In genomic region chr17:67717624-67718324, GRCh38 we compare ENCODE assay signal across 1 cellular context.
TF ChIP-seq lines count a peak whose summit lies in the region.

Gene NOL11 (plus strand): TSS chr17:67717936. CDS start chr17:67717948, 12 bp downstream.

TF ChIP-seq in K562, 482 proteins besides CTCF, POLR2A, EP300 and RAD21 (continued from another document and continues in another):
- peak; percentile 70 for TF ChIP-seq KAT2B (IDR thresholded peaks at IDR 0.05; ENCODE audit: low read depth, low read length)
- TF ChIP-seq, protein P1, sequence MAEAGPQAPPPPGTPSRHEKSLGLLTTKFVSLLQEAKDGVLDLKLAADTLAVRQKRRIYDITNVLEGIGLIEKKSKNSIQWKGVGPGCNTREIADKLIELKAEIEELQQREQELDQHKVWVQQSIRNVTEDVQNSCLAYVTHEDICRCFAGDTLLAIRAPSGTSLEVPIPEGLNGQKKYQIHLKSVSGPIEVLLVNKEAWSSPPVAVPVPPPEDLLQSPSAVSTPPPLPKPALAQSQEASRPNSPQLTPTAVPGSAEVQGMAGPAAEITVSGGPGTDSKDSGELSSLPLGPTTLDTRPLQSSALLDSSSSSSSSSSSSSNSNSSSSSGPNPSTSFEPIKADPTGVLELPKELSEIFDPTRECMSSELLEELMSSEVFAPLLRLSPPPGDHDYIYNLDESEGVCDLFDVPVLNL (CRISPR knock-in tag; IDR thresholded peaks at IDR 0.05; ENCODE audit: low read depth) = 0 out of 2 replicates have a peak, but pooled peaks have one; percentile 9
- no peak for TF ChIP-seq ZNF699 (CRISPR knock-in tag; IDR thresholded peaks at IDR 0.05; ENCODE audit: insufficient replicate concordance)
- no peak for TF ChIP-seq XRCC4 (IDR thresholded peaks at IDR 0.05; ENCODE audit: extremely low read depth, insufficient read depth, insufficient read length)
- TF ChIP-seq KLF16 (IDR thresholded peaks at IDR 0.05) = no peak
- no peak for TF ChIP-seq ELF4 (CRISPR knock-in tag; IDR thresholded peaks at IDR 0.05)
- no peak; the same call in 1 of the 2 replicates for TF ChIP-seq KLF13 (tag; IDR thresholded peaks at IDR 0.05; ENCODE audit: borderline replicate concordance, low read depth)
- peak; percentile 87; the same call in 1 of the 2 replicates for TF ChIP-seq E2F5 (CRISPR knock-in tag; IDR thresholded peaks at IDR 0.05)
- TF ChIP-seq TBL1XR1 (IDR thresholded peaks at IDR 0.05; ENCODE audit: low read length in 2 of 2) = no peak; a peak in 1 of 4 replicates
- TF ChIP-seq HINFP (tag; conservative IDR thresholded peaks at IDR 0.05; ENCODE audit: low read depth) = no peak
- TF ChIP-seq SAP30 (IDR thresholded peaks at IDR 0.05; ENCODE audit: borderline replicate concordance, insufficient read depth, low read depth, low read length, poor library complexity, severe bottlenecking) = peak; percentile 77
- TF ChIP-seq, protein P2, sequence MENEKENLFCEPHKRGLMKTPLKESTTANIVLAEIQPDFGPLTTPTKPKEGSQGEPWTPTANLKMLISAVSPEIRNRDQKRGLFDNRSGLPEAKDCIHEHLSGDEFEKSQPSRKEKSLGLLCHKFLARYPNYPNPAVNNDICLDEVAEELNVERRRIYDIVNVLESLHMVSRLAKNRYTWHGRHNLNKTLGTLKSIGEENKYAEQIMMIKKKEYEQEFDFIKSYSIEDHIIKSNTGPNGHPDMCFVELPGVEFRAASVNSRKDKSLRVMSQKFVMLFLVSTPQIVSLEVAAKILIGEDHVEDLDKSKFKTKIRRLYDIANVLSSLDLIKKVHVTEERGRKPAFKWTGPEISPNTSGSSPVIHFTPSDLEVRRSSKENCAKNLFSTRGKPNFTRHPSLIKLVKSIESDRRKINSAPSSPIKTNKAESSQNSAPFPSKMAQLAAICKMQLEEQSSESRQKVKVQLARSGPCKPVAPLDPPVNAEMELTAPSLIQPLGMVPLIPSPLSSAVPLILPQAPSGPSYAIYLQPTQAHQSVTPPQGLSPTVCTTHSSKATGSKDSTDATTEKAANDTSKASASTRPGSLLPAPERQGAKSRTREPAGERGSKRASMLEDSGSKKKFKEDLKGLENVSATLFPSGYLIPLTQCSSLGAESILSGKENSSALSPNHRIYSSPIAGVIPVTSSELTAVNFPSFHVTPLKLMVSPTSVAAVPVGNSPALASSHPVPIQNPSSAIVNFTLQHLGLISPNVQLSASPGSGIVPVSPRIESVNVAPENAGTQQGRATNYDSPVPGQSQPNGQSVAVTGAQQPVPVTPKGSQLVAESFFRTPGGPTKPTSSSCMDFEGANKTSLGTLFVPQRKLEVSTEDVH (IDR thresholded peaks at IDR 0.05; ENCODE audit: low read depth, partially characterized antibody) = peak; percentile 94
- peak; percentile 75; the same call in 1 of the 2 replicates for TF ChIP-seq GTF2F1 (IDR thresholded peaks at IDR 0.05; ENCODE audit: low read depth, low read length)
- no peak for TF ChIP-seq PTRF (tag; IDR thresholded peaks at IDR 0.05)
- no peak for TF ChIP-seq ZNF431 (CRISPR knock-in tag; IDR thresholded peaks at IDR 0.05)
- peak; percentile 57; the same call in 1 of the 2 replicates for TF ChIP-seq STAT6 (CRISPR knock-in tag; IDR thresholded peaks at IDR 0.05)
- TF ChIP-seq, protein P3, sequence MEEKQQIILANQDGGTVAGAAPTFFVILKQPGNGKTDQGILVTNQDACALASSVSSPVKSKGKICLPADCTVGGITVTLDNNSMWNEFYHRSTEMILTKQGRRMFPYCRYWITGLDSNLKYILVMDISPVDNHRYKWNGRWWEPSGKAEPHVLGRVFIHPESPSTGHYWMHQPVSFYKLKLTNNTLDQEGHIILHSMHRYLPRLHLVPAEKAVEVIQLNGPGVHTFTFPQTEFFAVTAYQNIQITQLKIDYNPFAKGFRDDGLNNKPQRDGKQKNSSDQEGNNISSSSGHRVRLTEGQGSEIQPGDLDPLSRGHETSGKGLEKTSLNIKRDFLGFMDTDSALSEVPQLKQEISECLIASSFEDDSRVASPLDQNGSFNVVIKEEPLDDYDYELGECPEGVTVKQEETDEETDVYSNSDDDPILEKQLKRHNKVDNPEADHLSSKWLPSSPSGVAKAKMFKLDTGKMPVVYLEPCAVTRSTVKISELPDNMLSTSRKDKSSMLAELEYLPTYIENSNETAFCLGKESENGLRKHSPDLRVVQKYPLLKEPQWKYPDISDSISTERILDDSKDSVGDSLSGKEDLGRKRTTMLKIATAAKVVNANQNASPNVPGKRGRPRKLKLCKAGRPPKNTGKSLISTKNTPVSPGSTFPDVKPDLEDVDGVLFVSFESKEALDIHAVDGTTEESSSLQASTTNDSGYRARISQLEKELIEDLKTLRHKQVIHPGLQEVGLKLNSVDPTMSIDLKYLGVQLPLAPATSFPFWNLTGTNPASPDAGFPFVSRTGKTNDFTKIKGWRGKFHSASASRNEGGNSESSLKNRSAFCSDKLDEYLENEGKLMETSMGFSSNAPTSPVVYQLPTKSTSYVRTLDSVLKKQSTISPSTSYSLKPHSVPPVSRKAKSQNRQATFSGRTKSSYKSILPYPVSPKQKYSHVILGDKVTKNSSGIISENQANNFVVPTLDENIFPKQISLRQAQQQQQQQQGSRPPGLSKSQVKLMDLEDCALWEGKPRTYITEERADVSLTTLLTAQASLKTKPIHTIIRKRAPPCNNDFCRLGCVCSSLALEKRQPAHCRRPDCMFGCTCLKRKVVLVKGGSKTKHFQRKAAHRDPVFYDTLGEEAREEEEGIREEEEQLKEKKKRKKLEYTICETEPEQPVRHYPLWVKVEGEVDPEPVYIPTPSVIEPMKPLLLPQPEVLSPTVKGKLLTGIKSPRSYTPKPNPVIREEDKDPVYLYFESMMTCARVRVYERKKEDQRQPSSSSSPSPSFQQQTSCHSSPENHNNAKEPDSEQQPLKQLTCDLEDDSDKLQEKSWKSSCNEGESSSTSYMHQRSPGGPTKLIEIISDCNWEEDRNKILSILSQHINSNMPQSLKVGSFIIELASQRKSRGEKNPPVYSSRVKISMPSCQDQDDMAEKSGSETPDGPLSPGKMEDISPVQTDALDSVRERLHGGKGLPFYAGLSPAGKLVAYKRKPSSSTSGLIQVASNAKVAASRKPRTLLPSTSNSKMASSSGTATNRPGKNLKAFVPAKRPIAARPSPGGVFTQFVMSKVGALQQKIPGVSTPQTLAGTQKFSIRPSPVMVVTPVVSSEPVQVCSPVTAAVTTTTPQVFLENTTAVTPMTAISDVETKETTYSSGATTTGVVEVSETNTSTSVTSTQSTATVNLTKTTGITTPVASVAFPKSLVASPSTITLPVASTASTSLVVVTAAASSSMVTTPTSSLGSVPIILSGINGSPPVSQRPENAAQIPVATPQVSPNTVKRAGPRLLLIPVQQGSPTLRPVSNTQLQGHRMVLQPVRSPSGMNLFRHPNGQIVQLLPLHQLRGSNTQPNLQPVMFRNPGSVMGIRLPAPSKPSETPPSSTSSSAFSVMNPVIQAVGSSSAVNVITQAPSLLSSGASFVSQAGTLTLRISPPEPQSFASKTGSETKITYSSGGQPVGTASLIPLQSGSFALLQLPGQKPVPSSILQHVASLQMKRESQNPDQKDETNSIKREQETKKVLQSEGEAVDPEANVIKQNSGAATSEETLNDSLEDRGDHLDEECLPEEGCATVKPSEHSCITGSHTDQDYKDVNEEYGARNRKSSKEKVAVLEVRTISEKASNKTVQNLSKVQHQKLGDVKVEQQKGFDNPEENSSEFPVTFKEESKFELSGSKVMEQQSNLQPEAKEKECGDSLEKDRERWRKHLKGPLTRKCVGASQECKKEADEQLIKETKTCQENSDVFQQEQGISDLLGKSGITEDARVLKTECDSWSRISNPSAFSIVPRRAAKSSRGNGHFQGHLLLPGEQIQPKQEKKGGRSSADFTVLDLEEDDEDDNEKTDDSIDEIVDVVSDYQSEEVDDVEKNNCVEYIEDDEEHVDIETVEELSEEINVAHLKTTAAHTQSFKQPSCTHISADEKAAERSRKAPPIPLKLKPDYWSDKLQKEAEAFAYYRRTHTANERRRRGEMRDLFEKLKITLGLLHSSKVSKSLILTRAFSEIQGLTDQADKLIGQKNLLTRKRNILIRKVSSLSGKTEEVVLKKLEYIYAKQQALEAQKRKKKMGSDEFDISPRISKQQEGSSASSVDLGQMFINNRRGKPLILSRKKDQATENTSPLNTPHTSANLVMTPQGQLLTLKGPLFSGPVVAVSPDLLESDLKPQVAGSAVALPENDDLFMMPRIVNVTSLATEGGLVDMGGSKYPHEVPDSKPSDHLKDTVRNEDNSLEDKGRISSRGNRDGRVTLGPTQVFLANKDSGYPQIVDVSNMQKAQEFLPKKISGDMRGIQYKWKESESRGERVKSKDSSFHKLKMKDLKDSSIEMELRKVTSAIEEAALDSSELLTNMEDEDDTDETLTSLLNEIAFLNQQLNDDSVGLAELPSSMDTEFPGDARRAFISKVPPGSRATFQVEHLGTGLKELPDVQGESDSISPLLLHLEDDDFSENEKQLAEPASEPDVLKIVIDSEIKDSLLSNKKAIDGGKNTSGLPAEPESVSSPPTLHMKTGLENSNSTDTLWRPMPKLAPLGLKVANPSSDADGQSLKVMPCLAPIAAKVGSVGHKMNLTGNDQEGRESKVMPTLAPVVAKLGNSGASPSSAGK (IDR thresholded peaks at IDR 0.05) = 0 out of 2 replicates have a peak, but pooled peaks have one; percentile 24
- TF ChIP-seq ZNF143 (CRISPR knock-in tag; IDR thresholded peaks at IDR 0.05) = peak; percentile 85
- no peak for TF ChIP-seq ZNF644 (tag; IDR thresholded peaks at IDR 0.05; ENCODE audit: low read depth)
- no peak for TF ChIP-seq MEIS2 (IDR thresholded peaks at IDR 0.05; ENCODE audit: partially characterized antibody)
- no peak for TF ChIP-seq U2AF2 (optimal IDR thresholded peaks at IDR 0.05; ENCODE audit: low read depth, low read length)
- TF ChIP-seq JUND (IDR thresholded peaks at IDR 0.05; ENCODE audit: borderline replicate concordance, low read depth, low read length) = peak; percentile 82
- TF ChIP-seq JUND (tag; IDR thresholded peaks at IDR 0.05; ENCODE audit: borderline replicate concordance, low read depth, low read length) = peak; percentile 65; the same call in 1 of the 3 replicates
- TF ChIP-seq RBFOX2 (IDR thresholded peaks at IDR 0.05; ENCODE audit: low read depth, low read length) = peak; percentile 98
- TF ChIP-seq ZNF316 (IDR thresholded peaks at IDR 0.05) = no peak
- TF ChIP-seq CGGBP1 (CRISPR knock-in tag; IDR thresholded peaks at IDR 0.05) = no peak
- no peak for TF ChIP-seq TEAD2 (tag; IDR thresholded peaks at IDR 0.05)
- peak; percentile 5 for TF ChIP-seq HDAC3 (IDR thresholded peaks at IDR 0.05; ENCODE audit: borderline replicate concordance, partially characterized antibody)
- peak; percentile 33; the same call in 1 of the 2 replicates for TF ChIP-seq BHLHE40 (IDR thresholded peaks at IDR 0.05; ENCODE audit: low read length)
- no peak for TF ChIP-seq ZNF277 (CRISPR knock-in tag; IDR thresholded peaks at IDR 0.05; ENCODE audit: borderline replicate concordance)
- TF ChIP-seq ZNF77 (CRISPR knock-in tag; IDR thresholded peaks at IDR 0.05) = no peak
- TF ChIP-seq ZNF134 (CRISPR knock-in tag; conservative IDR thresholded peaks at IDR 0.05) = no peak
- no peak for TF ChIP-seq FOXA3 (CRISPR knock-in tag; conservative IDR thresholded peaks at IDR 0.05 in 1 of 2, IDR thresholded peaks at IDR 0.05 in 1 of 2)
- no peak for TF ChIP-seq CSDE1 (IDR thresholded peaks at IDR 0.05)
- TF ChIP-seq KLF1 (tag; IDR thresholded peaks at IDR 0.05) = peak; percentile 71; the same call in 1 of the 2 replicates
- TF ChIP-seq CREB1 (IDR thresholded peaks at IDR 0.05) = peak; percentile 71
- peak; percentile 82 for TF ChIP-seq CREB1 (CRISPR knock-in tag; IDR thresholded peaks at IDR 0.05)
- no peak for TF ChIP-seq PYGO2 (tag; IDR thresholded peaks at IDR 0.05)
- no peak for TF ChIP-seq TCF3 (CRISPR knock-in tag; IDR thresholded peaks at IDR 0.05)
